In the genomic region with DNA sequence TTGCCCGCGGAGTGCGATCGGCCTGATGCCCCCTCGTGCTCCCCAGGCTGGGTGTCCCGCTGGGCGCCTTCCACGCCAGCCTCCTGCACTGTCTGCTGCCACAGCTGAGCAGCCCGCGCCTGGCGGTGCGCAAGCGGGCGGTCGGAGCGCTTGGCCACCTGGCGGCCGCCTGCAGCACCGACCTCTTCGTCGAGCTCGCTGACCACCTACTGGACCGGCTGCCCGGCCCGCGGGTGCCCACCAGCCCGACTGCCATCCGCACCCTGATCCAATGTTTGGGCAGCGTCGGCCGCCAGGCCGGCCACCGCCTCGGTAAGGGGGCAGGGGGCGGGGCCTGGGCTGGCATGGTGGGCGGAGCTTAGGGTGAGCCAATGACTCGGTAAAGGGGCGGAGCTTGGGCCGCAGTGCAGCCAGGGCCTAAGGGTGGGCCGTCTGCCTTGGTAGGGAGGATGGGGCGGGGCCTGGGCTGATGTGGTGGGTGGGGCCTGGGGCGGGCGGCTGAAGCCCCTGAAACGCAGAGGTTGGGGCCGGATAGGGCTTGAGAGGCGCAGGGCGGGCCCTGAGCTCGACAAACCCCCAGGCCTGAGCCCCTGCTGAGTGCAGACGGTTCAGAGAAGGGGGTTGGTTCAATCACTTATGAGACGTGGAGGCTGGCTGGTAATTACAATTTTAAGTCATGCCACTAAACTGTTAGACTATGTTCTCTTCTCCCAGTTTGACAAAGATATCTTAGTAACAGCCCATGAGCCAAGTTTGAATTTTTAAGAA, we compare ENCODE assay signal across 1 cellular context.
A peak's percentile ranks its signal among the peaks of the same experiment; 100 is the strongest.
TF ChIP-seq lines count a peak whose summit lies in the region.

No MANE protein-coding gene starts in this region.

TF ChIP-seq in HepG2, 621 proteins besides CTCF, POLR2A, EP300 and RAD21 (continued from another document and continues in another):
- TF ChIP-seq MATR3 (CRISPR knock-in tag; IDR thresholded peaks at IDR 0.05) (no peak), KAT8 (CRISPR knock-in tag; IDR thresholded peaks at IDR 0.05) (peak; percentile 34; the same call in 1 of the 2 replicates), SP4 (CRISPR knock-in tag; IDR thresholded peaks at IDR 0.05) (peak; percentile 96), ZC3H4 (CRISPR knock-in tag; IDR thresholded peaks at IDR 0.05; ENCODE audit: borderline replicate concordance) (no peak), ZFP62 (CRISPR knock-in tag; IDR thresholded peaks at IDR 0.05) (no peak), ZNF329 (CRISPR knock-in tag; IDR thresholded peaks at IDR 0.05; ENCODE audit: low read depth) (no peak), ZNF646 (CRISPR knock-in tag; IDR thresholded peaks at IDR 0.05) (0 out of 2 replicates have a peak, but pooled peaks have one; percentile 22), SMAD9 (CRISPR knock-in tag; IDR thresholded peaks at IDR 0.05) (no peak), ZFP41 (CRISPR knock-in tag; IDR thresholded peaks at IDR 0.05; ENCODE audit: borderline replicate concordance) (peak; percentile 42; the same call in 1 of the 2 replicates), MLX (CRISPR knock-in tag; IDR thresholded peaks at IDR 0.05) (0 out of 2 replicates have a peak, but pooled peaks have one; percentile 34), REPIN1 (CRISPR knock-in tag; IDR thresholded peaks at IDR 0.05; ENCODE audit: borderline replicate concordance, low read depth) (peak; percentile 70; the same call in 1 of the 2 replicates), BATF2 (CRISPR knock-in tag; IDR thresholded peaks at IDR 0.05) (no peak), KDM5A (IDR thresholded peaks at IDR 0.05; ENCODE audit: borderline replicate concordance, low read length) (no peak), ZBTB33 (CRISPR knock-in tag; IDR thresholded peaks at IDR 0.05) (no peak), MEIS2 (CRISPR knock-in tag; IDR thresholded peaks at IDR 0.05) (no peak), SIN3B (IDR thresholded peaks at IDR 0.05; ENCODE audit: low read length) (no peak), ZNF782 (CRISPR knock-in tag; IDR thresholded peaks at IDR 0.05; ENCODE audit: borderline replicate concordance) (no peak), ZFYVE20 (CRISPR knock-in tag; IDR thresholded peaks at IDR 0.05; ENCODE audit: borderline replicate concordance, low read depth) (no peak), ZNF83 (CRISPR knock-in tag; IDR thresholded peaks at IDR 0.05; ENCODE audit: borderline replicate concordance) (no peak), ZNF576 (CRISPR knock-in tag; IDR thresholded peaks at IDR 0.05) (no peak), POLR2G (IDR thresholded peaks at IDR 0.05; ENCODE audit: low read depth, low read length) (peak; percentile 41; the same call in 1 of the 2 replicates), TEF (CRISPR knock-in tag; IDR thresholded peaks at IDR 0.05) (no peak), ZNF136 (CRISPR knock-in tag; IDR thresholded peaks at IDR 0.05; ENCODE audit: low read depth) (no peak), RXRA (CRISPR knock-in tag; IDR thresholded peaks at IDR 0.05) (peak; percentile 45; the same call in 1 of the 2 replicates), NFKBIZ (CRISPR knock-in tag; IDR thresholded peaks at IDR 0.05) (0 out of 2 replicates have a peak, but pooled peaks have one; percentile 36), ZNF512B (CRISPR knock-in tag; IDR thresholded peaks at IDR 0.05; ENCODE audit: borderline replicate concordance) (no peak), ZNF790 (CRISPR knock-in tag; IDR thresholded peaks at IDR 0.05; ENCODE audit: borderline replicate concordance) (no peak), HMGXB3 (CRISPR knock-in tag; IDR thresholded peaks at IDR 0.05; ENCODE audit: borderline replicate concordance) (0 out of 2 replicates have a peak, but pooled peaks have one; percentile 34), RBAK (CRISPR knock-in tag; IDR thresholded peaks at IDR 0.05) (no peak), RFX5 (IDR thresholded peaks at IDR 0.05; ENCODE audit: low read depth, low read length) (no peak)
- TF ChIP-seq, protein P1, sequence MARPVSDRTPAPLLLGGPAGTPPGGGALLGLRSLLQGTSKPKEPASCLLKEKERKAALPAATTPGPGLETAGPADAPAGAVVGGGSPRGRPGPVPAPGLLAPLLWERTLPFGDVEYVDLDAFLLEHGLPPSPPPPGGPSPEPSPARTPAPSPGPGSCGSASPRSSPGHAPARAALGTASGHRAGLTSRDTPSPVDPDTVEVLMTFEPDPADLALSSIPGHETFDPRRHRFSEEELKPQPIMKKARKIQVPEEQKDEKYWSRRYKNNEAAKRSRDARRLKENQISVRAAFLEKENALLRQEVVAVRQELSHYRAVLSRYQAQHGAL (CRISPR knock-in tag; IDR thresholded peaks at IDR 0.05; ENCODE audit: not compliant biosample characterization), result no peak
- TF ChIP-seq, protein P2, sequence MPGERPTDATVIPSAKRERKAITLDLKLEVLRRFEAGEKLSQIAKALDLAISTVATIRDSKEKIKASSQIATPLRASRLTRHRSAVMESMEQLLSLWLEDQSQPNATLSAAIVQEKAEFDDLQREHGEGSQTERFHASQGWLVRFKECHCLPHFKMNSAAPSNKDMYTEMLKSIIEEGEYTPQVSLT (CRISPR knock-in tag; IDR thresholded peaks at IDR 0.05; ENCODE audit: borderline replicate concordance, low read depth), result no peak
- TF ChIP-seq, protein P3, sequence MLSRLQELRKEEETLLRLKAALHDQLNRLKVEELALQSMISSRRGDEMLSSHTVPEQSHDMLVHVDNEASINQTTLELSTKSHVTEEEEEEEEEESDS (CRISPR knock-in tag; IDR thresholded peaks at IDR 0.05; ENCODE audit: borderline replicate concordance), result no peak
